ENCODE assay signal across 9 cellular contexts in the genomic region with DNA sequence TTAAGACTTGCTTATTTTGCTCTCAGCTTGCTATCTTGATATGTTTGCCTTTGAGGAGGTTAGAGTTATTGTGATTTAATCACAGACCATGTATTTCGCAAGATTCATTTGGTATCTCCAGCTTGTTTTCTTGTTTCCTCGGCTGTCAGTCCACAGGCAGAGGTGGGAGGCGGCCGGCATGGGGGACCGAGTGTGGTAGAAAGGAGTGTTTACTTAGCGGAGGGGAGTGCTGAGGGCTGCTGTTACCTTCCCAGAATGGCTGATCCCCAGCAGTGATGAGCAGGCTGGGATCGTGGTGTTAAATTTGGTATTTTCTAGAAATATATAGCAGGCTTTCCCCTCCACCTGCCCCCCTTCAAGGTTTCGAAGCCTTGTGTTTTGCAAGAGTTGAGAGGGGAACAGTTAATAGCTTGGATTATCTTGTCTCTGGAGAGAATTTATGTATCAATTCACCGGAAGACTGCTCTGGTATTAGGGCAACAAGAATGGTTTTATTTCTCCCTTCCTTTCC.
DNase-seq lines count a peak whose midpoint lies in the region; ATAC-seq, FAIRE-seq and TF ChIP-seq lines count a peak whose summit lies in the region.
"Had no signal": no experiment of that assay in that cellular context is flagged by ENCODE, and none has a peak within 500 bp of the region (broad histone marks: within the 10 kb centered on the region; RNA-seq: fewer than 3 reads in every experiment).

No MANE protein-coding gene starts in this region.

- ATAC-seq in aorta (ENCODE audit: low FRiP score): peak; percentile 9
- no peak for ATAC-seq in HG02759 (IDR thresholded peaks at IDR 0.05; ENCODE audit: unreplicated experiment)

- dilution Hi-C loops in keratinocyte (cut with MboI; ENCODE audit: extremely low pct_ligation_motif_present, low sequenced_read_pairs): no loop called here

- H3K27me3 ChIP-seq in keratinocyte (ENCODE audit: control insufficient read depth, extremely low read depth, insufficient read depth, low read length) (no peaks in the 10 kb centered on the region), aorta (ENCODE audit: control insufficient read depth in 1 of 2, insufficient read depth in 2 of 2, low read length in 1 of 2) (no peaks in the 10 kb centered on the region)

- WGBS in aorta, 2 donors: 50 to 54% methylated on average over 9 of the region's 9 CpGs

- peak overlapping the region; percentile 78 for H3K4me2 ChIP-seq in keratinocyte (ENCODE audit: control insufficient read depth, extremely low read depth, insufficient read depth, low read depth, low read length)

- no peaks in the 10 kb centered on the region for H3K27me3 Mint-ChIP-seq in activated naive CD8-positive, alpha-beta T cell
- no peaks in the 10 kb centered on the region for H3K27me3 Mint-ChIP-seq in activated naive CD8-positive, alpha-beta T cell treated with anti-CD3 and anti-CD28 coated beads for 36 hours

- no peak overlapping the region for H2AFZ ChIP-seq in keratinocyte (ENCODE audit: control insufficient read depth, low read length)

- H3K27ac ChIP-seq in angular gyrus (ENCODE audit: low read depth, low read length): peak overlapping the region; percentile 13
- H3K27ac ChIP-seq in keratinocyte (ENCODE audit: control insufficient read depth, insufficient read depth, low read length): peak overlapping the region; percentile 58
- H3K27ac ChIP-seq in aorta (ENCODE audit: low read depth in 1 of 2, low read length in 2 of 2): peak overlapping the region; percentile 21 to 54

- H3K4me3 ChIP-seq in keratinocyte (ENCODE audit: control insufficient read depth in 2 of 3, extremely low read depth in 1 of 3, insufficient read depth in 2 of 3, low read depth in 1 of 3, low read length in 3 of 3) (peak overlapping the region in 2 of 3 experiments; percentile 22 to 47), aorta (ENCODE audit: low read length in 2 of 2) (no peak overlapping the region)

- H3K4me3 Mint-ChIP-seq in activated naive CD8-positive, alpha-beta T cell: no peak overlapping the region
- H3K4me3 Mint-ChIP-seq in activated naive CD8-positive, alpha-beta T cell treated with anti-CD3 and anti-CD28 coated beads for 36 hours: no peak overlapping the region

- H3K9ac ChIP-seq in keratinocyte (ENCODE audit: control insufficient read depth, extremely low read depth, insufficient read depth, low read length): peak overlapping the region; percentile 57

- H3K36me3 Mint-ChIP-seq in activated naive CD8-positive, alpha-beta T cell: no peaks in the 10 kb centered on the region
- peaks cover 3% of the 10 kb centered on the region for H3K36me3 Mint-ChIP-seq in activated naive CD8-positive, alpha-beta T cell treated with anti-CD3 and anti-CD28 coated beads for 36 hours
- H3K36me3 Mint-ChIP-seq: naive B cell had no signal

- H3K9me3 ChIP-seq in keratinocyte (ENCODE audit: control insufficient read depth, low read depth, low read length) (no peaks in the 10 kb centered on the region), aorta (ENCODE audit: control insufficient read depth, low read length) (no peaks in the 10 kb centered on the region)

- no peaks in the 10 kb centered on the region for H3K36me3 ChIP-seq in keratinocyte (ENCODE audit: control insufficient read depth in 2 of 2, extremely low read depth in 1 of 2, insufficient read depth in 2 of 2, low read length in 2 of 2)
- H3K36me3 ChIP-seq in aorta (ENCODE audit: control insufficient read depth in 1 of 2, insufficient read depth in 2 of 2, low read length in 1 of 2): no peaks in the 10 kb centered on the region

- peaks cover 28% of the 10 kb centered on the region for H4K20me1 ChIP-seq in keratinocyte (ENCODE audit: control insufficient read depth, extremely low read depth, insufficient read depth, low read length)

- no peak for FAIRE-seq in keratinocyte (lab: Jason Lieb, UNC)

- H3K4me1 Mint-ChIP-seq in activated naive CD8-positive, alpha-beta T cell (ENCODE audit: low read depth): peaks cover 71% of the 10 kb centered on the region
- H3K4me1 Mint-ChIP-seq in activated naive CD8-positive, alpha-beta T cell treated with anti-CD3 and anti-CD28 coated beads for 36 hours: peaks cover 49% of the 10 kb centered on the region

- H3K9me1 ChIP-seq in keratinocyte (ENCODE audit: control insufficient read depth, extremely low read depth, insufficient read depth, low read length): peaks cover 12% of the 10 kb centered on the region

- peaks cover 84% of the 10 kb centered on the region for H3K79me2 ChIP-seq in keratinocyte (ENCODE audit: control insufficient read depth, insufficient read depth, low read length)

- no peak for DNase-seq in activated naive CD8-positive, alpha-beta T cell treated with anti-CD3 and anti-CD28 coated beads for 36 hours
- no peak for DNase-seq in keratinocyte (ENCODE audit: low read depth, low spot score)
- no peak for DNase-seq in aorta
- no peak for DNase-seq in NCI-H128 (lab: John Stamatoyannopoulos, UW; ENCODE audit: unreplicated experiment)
- DNase-seq in DMS114 treated with DMSO at 0.1 percent for 48 hours (lab: John Stamatoyannopoulos, UW; ENCODE audit: unreplicated experiment): no peak
- DNase-seq: naive B cell had no signal

- H3K4me1 ChIP-seq in keratinocyte (ENCODE audit: control insufficient read depth, extremely low read depth, insufficient read depth, low read length) (peaks cover 45% of the 10 kb centered on the region), aorta (ENCODE audit: control insufficient read depth in 1 of 2, insufficient read depth in 2 of 2, low read length in 2 of 2) (peaks cover 4 to 24% of the 10 kb centered on the region in 2 donors)

- TF ChIP-seq CTCF in keratinocyte (optimal IDR thresholded peaks at IDR 0.05 in 1 of 3, IDR thresholded peaks at IDR 0.05 in 1 of 3, conservative IDR thresholded peaks at IDR 0.05 in 1 of 3; ENCODE audit: extremely low read depth in 1 of 3, insufficient read depth in 2 of 3, low read length in 3 of 3): no peak

- peak overlapping the region; percentile 3 for H3K27ac Mint-ChIP-seq in activated naive CD8-positive, alpha-beta T cell
- H3K27ac Mint-ChIP-seq in activated naive CD8-positive, alpha-beta T cell treated with anti-CD3 and anti-CD28 coated beads for 36 hours: no peak overlapping the region

- intact Hi-C loops in aorta (cut with DNase I): no loop called here

- no peaks in the 10 kb centered on the region for H3K9me3 Mint-ChIP-seq in activated naive CD8-positive, alpha-beta T cell (ENCODE audit: low read depth)
- no peaks in the 10 kb centered on the region for H3K9me3 Mint-ChIP-seq in activated naive CD8-positive, alpha-beta T cell treated with anti-CD3 and anti-CD28 coated beads for 36 hours
- H3K9me3 Mint-ChIP-seq: naive B cell had no signal

Comparison
In these comparisons a context has a peak if more than half of its experiments do, and no peak if none do; other contexts are left out.
1. H3K4me3 ChIP-seq: peak in keratinocyte (2 of 3); none in aorta (0 of 2).
2. Peak in every context shown above with its lines, with median percentiles within 50 percentile points of each other: H3K27ac ChIP-seq.